ENCODE assay signal across 2 cellular contexts in the genomic region with DNA sequence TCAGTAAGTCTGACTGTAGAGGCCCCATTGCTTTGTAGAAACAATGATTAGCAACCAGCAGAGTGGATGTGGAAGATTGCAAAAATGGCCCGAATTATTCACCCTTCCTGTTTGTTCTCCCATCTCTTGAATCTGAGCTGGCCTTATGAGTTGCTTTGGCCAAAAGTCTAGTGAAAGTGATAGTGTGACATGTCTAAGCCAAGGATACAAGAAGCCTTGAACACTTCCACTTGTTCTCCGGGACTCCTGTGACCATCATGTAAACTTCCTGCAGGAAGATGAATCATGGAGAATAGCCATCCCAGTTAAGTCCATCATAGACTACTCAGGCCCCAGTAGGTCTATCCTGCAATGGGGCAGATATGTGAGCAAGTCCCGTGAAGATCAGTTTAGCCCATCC.
TF ChIP-seq lines count a peak whose summit lies in the region.

No MANE protein-coding gene starts in this region.

TF ChIP-seq in A549, 52 proteins besides CTCF, POLR2A, EP300 and RAD21:
- TF ChIP-seq ESRRA (IDR thresholded peaks at IDR 0.05; ENCODE audit: borderline replicate concordance, low read length) (no peak), HOXA7 (CRISPR knock-in tag; IDR thresholded peaks at IDR 0.05) (no peak), RNF2 (IDR thresholded peaks at IDR 0.05; ENCODE audit: borderline replicate concordance, low read depth) (no peak), TP53 (CRISPR knock-in tag; IDR thresholded peaks at IDR 0.05) (no peak), TFCP2L1 (CRISPR knock-in tag; IDR thresholded peaks at IDR 0.05) (no peak), PHF8 (IDR thresholded peaks at IDR 0.05; ENCODE audit: borderline replicate concordance, low read depth) (no peak), MYC (IDR thresholded peaks at IDR 0.05; ENCODE audit: borderline replicate concordance, low read length) (no peak), RCOR1 (IDR thresholded peaks at IDR 0.05; ENCODE audit: low read depth, low read length) (no peak), HOXB5 (CRISPR knock-in tag; IDR thresholded peaks at IDR 0.05) (no peak), CBX2 (IDR thresholded peaks at IDR 0.05; ENCODE audit: borderline replicate concordance, low read depth) (no peak)
- TF ChIP-seq, protein P1, sequence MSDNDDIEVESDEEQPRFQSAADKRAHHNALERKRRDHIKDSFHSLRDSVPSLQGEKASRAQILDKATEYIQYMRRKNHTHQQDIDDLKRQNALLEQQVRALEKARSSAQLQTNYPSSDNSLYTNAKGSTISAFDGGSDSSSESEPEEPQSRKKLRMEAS (IDR thresholded peaks at IDR 0.05), result no peak

TF ChIP-seq in IMR-90, 13 proteins besides CTCF, POLR2A, EP300 and RAD21:
- no peak for TF ChIP-seq FOS (IDR thresholded peaks at IDR 0.05; ENCODE audit: low read depth, low read length)
- TF ChIP-seq ELK1 (IDR thresholded peaks at IDR 0.05; ENCODE audit: borderline replicate concordance, low read depth, low read length), result no peak
TF ChIP-seq in IMR-90: peak in this region for 0.
